Comparison of ENCODE assay signal across 34 cellular contexts in the genomic region with DNA sequence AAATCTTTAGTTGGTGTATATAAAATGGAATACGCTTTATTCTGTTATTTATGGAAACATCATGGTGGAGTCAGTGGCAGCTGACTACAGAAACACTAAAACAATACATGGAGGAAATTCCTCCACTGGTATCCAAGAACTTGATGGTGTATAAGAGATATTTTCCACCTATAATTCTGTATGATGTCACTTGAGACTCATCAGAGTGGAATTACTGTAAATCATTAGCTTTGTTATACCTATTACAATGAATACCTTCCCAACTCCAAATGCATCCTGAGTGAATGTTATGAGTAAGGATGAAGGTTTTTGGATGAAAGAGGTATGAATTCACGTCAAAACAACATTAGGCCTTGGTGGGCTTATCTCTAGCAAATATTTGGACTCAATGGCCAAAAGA.
"Had no signal": no experiment of that assay in that cellular context is flagged by ENCODE, and none has a peak within 500 bp of the region (broad histone marks: within the 10 kb centered on the region; RNA-seq: fewer than 3 reads in every experiment).

No MANE protein-coding gene starts in this region.

- H3K36me3 ChIP-seq: MG63, SJSA1 had no signal

- H3K4me1 Mint-ChIP-seq: activated B cell treated with CpG ODN at 0.5 μM for 24 hours; activated CD4-positive, alpha-beta memory T cell treated with anti-CD3 and anti-CD28 coated beads, Interleukin-2, amount 10 ng/mL, durations not matched to agents 7 days and 5 days; activated CD8-positive, alpha-beta memory T cell treated with anti-CD3 and anti-CD28 coated beads, Interleukin-2, amount 10 ng/mL, durations not matched to agents 7 days and 5 days; activated naive CD4-positive, alpha-beta T cell treated with anti-CD3 and anti-CD28 coated beads, Interleukin-2, amount 10 ng/mL, durations not matched to agents 7 days and 5 days; activated naive CD8-positive, alpha-beta T cell treated with anti-CD3 and anti-CD28 coated beads, Interleukin-2, amount 50 U/mL, for 24 hours had no signal

- H3K4me3 Mint-ChIP-seq: activated B cell treated with CpG ODN at 0.5 μM for 24 hours; activated CD4-positive, alpha-beta memory T cell treated with anti-CD3 and anti-CD28 coated beads, Interleukin-2, amount 10 ng/mL, durations not matched to agents 7 days and 5 days; activated CD8-positive, alpha-beta memory T cell treated with anti-CD3 and anti-CD28 coated beads, Interleukin-2, amount 10 ng/mL, durations not matched to agents 7 days and 5 days; activated naive CD4-positive, alpha-beta T cell treated with anti-CD3 and anti-CD28 coated beads, Interleukin-2, amount 10 ng/mL, durations not matched to agents 7 days and 5 days; activated naive CD8-positive, alpha-beta T cell; activated naive CD8-positive, alpha-beta T cell treated with anti-CD3 and anti-CD28 coated beads, Interleukin-2, amount 50 U/mL, for 24 hours; brain; T-helper 1 cell treated with Interleukin-12 subunit alpha and Interleukin-12 subunit beta and Interleukin-4 antibody, amounts not matched to agents 30 μg/mL and 1 μg/mL, for 36 hours; T-helper 2 cell treated with Interferon-gamma antibody and Interleukin-4, amounts not matched to agents 5 μg/mL and 100 μg/mL, for 36 hours had no signal

- H3K27me3 Mint-ChIP-seq: activated CD4-positive, alpha-beta memory T cell treated with anti-CD3 and anti-CD28 coated beads, Interleukin-2, amount 10 ng/mL, durations not matched to agents 7 days and 5 days; activated naive CD8-positive, alpha-beta T cell treated with anti-CD3 and anti-CD28 coated beads, Interleukin-2, amount 50 U/mL, for 24 hours had no signal

- H3K27ac Mint-ChIP-seq: activated B cell treated with CpG ODN at 0.5 μM for 24 hours; activated CD4-positive, alpha-beta memory T cell treated with anti-CD3 and anti-CD28 coated beads, Interleukin-2, amount 10 ng/mL, durations not matched to agents 7 days and 5 days; activated CD8-positive, alpha-beta memory T cell treated with anti-CD3 and anti-CD28 coated beads, Interleukin-2, amount 10 ng/mL, durations not matched to agents 7 days and 5 days; activated naive CD4-positive, alpha-beta T cell treated with anti-CD3 and anti-CD28 coated beads, Interleukin-2, amount 10 ng/mL, durations not matched to agents 7 days and 5 days; activated naive CD8-positive, alpha-beta T cell; activated naive CD8-positive, alpha-beta T cell treated with anti-CD3 and anti-CD28 coated beads, Interleukin-2, amount 50 U/mL, for 24 hours; T-helper 1 cell treated with Interleukin-12 subunit alpha and Interleukin-12 subunit beta and Interleukin-4 antibody, amounts not matched to agents 30 μg/mL and 1 μg/mL, for 36 hours; T-helper 2 cell treated with Interferon-gamma antibody and Interleukin-4, amounts not matched to agents 5 μg/mL and 100 μg/mL, for 36 hours had no signal

- H3K9me3 ChIP-seq: MG63, SJSA1, SK-N-SH had no signal

- H3K9me3 Mint-ChIP-seq: activated B cell treated with CpG ODN at 0.5 μM for 24 hours; activated CD4-positive, alpha-beta memory T cell treated with anti-CD3 and anti-CD28 coated beads, Interleukin-2, amount 10 ng/mL, durations not matched to agents 7 days and 5 days; activated naive CD4-positive, alpha-beta T cell treated with anti-CD3 and anti-CD28 coated beads, Interleukin-2, amount 10 ng/mL, durations not matched to agents 7 days and 5 days; activated naive CD8-positive, alpha-beta T cell treated with anti-CD3 and anti-CD28 coated beads, Interleukin-2, amount 50 U/mL, for 24 hours; T-helper 1 cell treated with Interleukin-12 subunit alpha and Interleukin-12 subunit beta and Interleukin-4 antibody, amounts not matched to agents 30 μg/mL and 1 μg/mL, for 36 hours; T-helper 2 cell treated with Interferon-gamma antibody and Interleukin-4, amounts not matched to agents 5 μg/mL and 100 μg/mL, for 36 hours had no signal

- H3K4me1 ChIP-seq: SJSA1 had no signal

- DNase-seq: activated B cell treated with CpG ODN at 0.5 μM for 24 hours; activated CD4-positive, alpha-beta memory T cell treated with anti-CD3 and anti-CD28 coated beads, Interleukin-2, amount 10 ng/mL, durations not matched to agents 7 days and 5 days; activated CD4-positive, alpha-beta T cell treated with anti-CD3 and anti-CD28 coated beads for 48 hours; activated CD4-positive, CD25-positive, alpha-beta regulatory T cell treated with anti-CD3 and anti-CD28 coated beads, Interleukin-2, amount 50 U/mL, for 72 hours; activated CD8-positive, alpha-beta memory T cell treated with anti-CD3 and anti-CD28 coated beads for 24 hours; activated CD8-positive, alpha-beta memory T cell treated with anti-CD3 and anti-CD28 coated beads, Interleukin-2, amount 10 ng/mL, durations not matched to agents 7 days and 5 days; activated CD8-positive, alpha-beta memory T cell treated with anti-CD3 and anti-CD28 coated beads, Interleukin-2, amount 50 U/mL, for 48 hours; activated effector memory CD4-positive, alpha-beta T cell treated with Interleukin-2 at 50 U/mL for 16 hours; activated naive CD4-positive, alpha-beta T cell treated with anti-CD3 and anti-CD28 coated beads, Interleukin-2, amount 10 ng/mL, durations not matched to agents 7 days and 5 days; activated naive CD8-positive, alpha-beta T cell treated with anti-CD3 and anti-CD28 coated beads, Interleukin-2, amount 50 U/mL, for 24 hours; activated T-cell treated with anti-CD3 and anti-CD28 coated beads, Interleukin-2, amount 50 U/mL, for 48 hours; anterior cingulate cortex; caudate nucleus; cerebellar nuclear complex; Karpas-422; KBM-7; MG63; NCI-H1048; NCI-H1105 treated with DMSO at 0.1 percent for 48 hours; NCI-H1436; NCI-H1694; NCI-H1930; NCI-H345; NCI-H524 treated with DMSO at 0.1 percent for 48 hours; NK-92 treated with Interleukin-12 subunit alpha and Interleukin-12 subunit beta, amount 100 ng/mL, for 24 hours; PC-9; SHP77 treated with DMSO at 0.1 percent for 48 hours; SK-N-SH had no signal

- ATAC-seq: activated CD8-positive, alpha-beta memory T cell treated with anti-CD3 and anti-CD28 coated beads, Interleukin-2, amount 10 ng/mL, durations not matched to agents 7 days and 5 days; activated naive CD8-positive, alpha-beta T cell treated with anti-CD3 and anti-CD28 coated beads, Interleukin-2, amount 50 U/mL, for 24 hours had no signal

- H3K27ac ChIP-seq: PC-9, SJSA1, VCaP had no signal

- H3K27me3 ChIP-seq: MG63, SJSA1 had no signal

- H3K4me3 ChIP-seq: MG63, PC-9, SJSA1 had no signal

- H3K36me3 Mint-ChIP-seq: activated CD8-positive, alpha-beta memory T cell treated with anti-CD3 and anti-CD28 coated beads, Interleukin-2, amount 10 ng/mL, durations not matched to agents 7 days and 5 days; activated naive CD4-positive, alpha-beta T cell treated with anti-CD3 and anti-CD28 coated beads, Interleukin-2, amount 10 ng/mL, durations not matched to agents 7 days and 5 days; activated naive CD8-positive, alpha-beta T cell; brain had no signal
